8 cellular contexts compared by ENCODE assay signal in the genomic region with DNA sequence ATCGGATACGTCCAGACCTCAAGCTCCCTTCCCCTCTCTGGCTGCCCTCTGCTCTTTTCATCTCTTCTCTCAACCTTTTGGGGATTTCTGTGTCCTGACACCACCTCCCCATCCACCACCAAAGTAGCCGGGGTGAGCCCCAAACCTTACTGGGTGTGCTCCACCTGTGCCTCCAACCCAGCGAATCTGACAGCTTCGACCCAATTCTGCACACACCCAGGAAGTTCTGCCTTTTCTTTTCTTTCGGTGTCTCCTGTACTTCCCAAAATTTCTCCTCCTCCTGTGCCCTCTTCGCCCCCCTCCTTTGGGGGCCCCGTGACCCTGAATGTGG. TPM values are rescaled to one million over a fixed set of nuclear protein-coding genes. Genes with fewer than 3 reads are reported as not detected.
DNase-seq lines count a peak whose midpoint lies in the region; ATAC-seq and TF ChIP-seq lines count a peak whose summit lies in the region.

No MANE protein-coding gene starts in this region.

- CTCF ChIA-PET in activated naive CD4-positive, alpha-beta T cell treated with anti-CD3 and anti-CD28 coated beads for 36 hours (lab: Charles Lee), result interaction anchor here (1.4 to 4.4 kb wide), 2 partner anchors 84 to 88 kb away, joined by 4 to 34 read pairs; partner anchors contain the start of gene TMEM102

- no peaks in the 10 kb centered on the region for H3K27me3 ChIP-seq in lower lobe of right lung (ENCODE audit: low read depth)
- H3K27me3 ChIP-seq in tibial artery, result no peaks in the 10 kb centered on the region

- H3K4me1 ChIP-seq in lower lobe of right lung (peaks cover 57% of the 10 kb centered on the region), tibial artery (peaks cover 0 to 73% (median 41%) of the 10 kb centered on the region in 4 donors)

- H3K4me3 ChIP-seq in lower lobe of right lung (peak overlapping the region; percentile 87), tibial artery (peak overlapping the region; percentile 86 to 91)

- H3K36me3 ChIP-seq in lower lobe of right lung (no peaks in the 10 kb centered on the region), tibial artery (no peaks in the 10 kb centered on the region)

- H3K36me3 Mint-ChIP-seq in activated naive CD4-positive, alpha-beta T cell treated with anti-CD3 and anti-CD28 coated beads for 36 hours (ENCODE audit: low read depth), result peaks cover 16% of the 10 kb centered on the region
- no peaks in the 10 kb centered on the region for H3K36me3 Mint-ChIP-seq in brain

- peak overlapping the region; percentile 62 for H3K4me3 Mint-ChIP-seq in activated naive CD4-positive, alpha-beta T cell treated with anti-CD3 and anti-CD28 coated beads for 36 hours
- peak overlapping the region; percentile 92 to 93 (median 92) for H3K4me3 Mint-ChIP-seq in brain

- no peak for ATAC-seq in lower lobe of right lung

- no peaks in the 10 kb centered on the region for H3K9me3 Mint-ChIP-seq in activated naive CD4-positive, alpha-beta T cell treated with anti-CD3 and anti-CD28 coated beads for 36 hours
- H3K9me3 Mint-ChIP-seq in brain, result peaks cover 0 to 5% (median 0%) of the 10 kb centered on the region in 5 experiments

- H3K27ac ChIP-seq in lower lobe of right lung, result peak overlapping the region; percentile 96
- H3K27ac ChIP-seq in tibial artery, result peak overlapping the region; percentile 99

- TF ChIP-seq CTCF in brain (conservative IDR thresholded peaks at IDR 0.05), result peak in 1 of 2 experiments; percentile 3
- no peak for TF ChIP-seq CTCF in lower lobe of right lung (IDR thresholded peaks at IDR 0.05)
- TF ChIP-seq CTCF in tibial artery (IDR thresholded peaks at IDR 0.05), result no peak

- no peaks in the 10 kb centered on the region for H3K9me3 ChIP-seq in lower lobe of right lung
- H3K9me3 ChIP-seq in tibial artery, result no peaks in the 10 kb centered on the region

- H3K27me3 Mint-ChIP-seq in activated naive CD4-positive, alpha-beta T cell treated with anti-CD3 and anti-CD28 coated beads for 36 hours (ENCODE audit: low read depth), result no peaks in the 10 kb centered on the region
- peaks cover 4% of the 10 kb centered on the region for H3K27me3 Mint-ChIP-seq in brain

- no peak for DNase-seq in activated naive CD4-positive, alpha-beta T cell treated with anti-CD3 and anti-CD28 coated beads for 36 hours
- no peak for DNase-seq in activated naive CD4-positive, alpha-beta T cell treated with anti-CD3 and anti-CD28 coated beads, Interleukin-2, amount 50 U/mL, for 16 hours
- DNase-seq in lower lobe of right lung, result no peak
- DNase-seq in tibial artery, result no peak
- DNase-seq in DMS 273 (lab: John Stamatoyannopoulos, UW; ENCODE audit: unreplicated experiment), result no peak
- DNase-seq in T-helper 9 cell, result no peak
- DNase-seq in NCI-H146 treated with DMSO at 0.1 percent for 48 hours (lab: John Stamatoyannopoulos, UW; ENCODE audit: unreplicated experiment), result no peak

- peaks cover 43% of the 10 kb centered on the region for H3K4me1 Mint-ChIP-seq in activated naive CD4-positive, alpha-beta T cell treated with anti-CD3 and anti-CD28 coated beads for 36 hours (ENCODE audit: low read depth)
- H3K4me1 Mint-ChIP-seq in brain, result peaks cover 66% of the 10 kb centered on the region

- intact Hi-C loops in activated naive CD4-positive, alpha-beta T cell treated with anti-CD3 and anti-CD28 coated beads for 36 hours (cut with micrococcal nuclease), result loop anchor here (5.0 kb wide), 1 partner anchor 50 kb away; the partner anchor contains the start of gene TMEM256
- intact Hi-C loops in lower lobe of right lung (cut with DNase I) (no loop called here), tibial artery (cut with DNase I; ENCODE audit: low total_unique reads) (loop anchor here (1.0 to 5.0 kb wide), 3 partner anchors 85 to 210 kb away; partner anchors contain the start of genes FGF11, SENP3 and TMEM102)

- peak overlapping the region; percentile 51 for H3K27ac Mint-ChIP-seq in activated naive CD4-positive, alpha-beta T cell treated with anti-CD3 and anti-CD28 coated beads for 36 hours
- H3K27ac Mint-ChIP-seq in brain, result peak overlapping the region; percentile 95 to 97 (median 95)

RNA-seq across cellular contexts. Expression of gene KCTD11, which starts 0.6 kb away (rescaled TPM):
- total RNA-seq in activated naive CD4-positive, alpha-beta T cell treated with anti-CD3 and anti-CD28 coated beads for 36 hours, result under 1 TPM; 0.41 to 0.47 TPM
- polyA plus RNA-seq in brain (ENCODE audit: insufficient read depth, low read depth, low replicate concordance), result 4.6 TPM
- 11.0 TPM for total RNA-seq in lower lobe of right lung

RNA-seq across cellular contexts. Expression of gene TMEM95, which starts 2.4 kb away (rescaled TPM):
- total RNA-seq in activated naive CD4-positive, alpha-beta T cell treated with anti-CD3 and anti-CD28 coated beads for 36 hours, result not detected
- polyA plus RNA-seq in brain (ENCODE audit: insufficient read depth, low read depth, low replicate concordance), result not detected
- total RNA-seq in lower lobe of right lung, result not detected

RNA-seq across cellular contexts. Expression of gene ACAP1, which starts 16.2 kb away (rescaled TPM):
- total RNA-seq in activated naive CD4-positive, alpha-beta T cell treated with anti-CD3 and anti-CD28 coated beads for 36 hours, result 100 to 1,000 TPM; 309 to 320 TPM
- polyA plus RNA-seq in brain (ENCODE audit: insufficient read depth, low read depth, low replicate concordance), result 1.7 TPM
- 26.5 TPM for total RNA-seq in lower lobe of right lung

RNA-seq across cellular contexts. Expression of gene NEURL4, which starts 23.4 kb away (rescaled TPM):
- 10 to 100 TPM; 21.9 to 22.5 TPM for total RNA-seq in activated naive CD4-positive, alpha-beta T cell treated with anti-CD3 and anti-CD28 coated beads for 36 hours
- polyA plus RNA-seq in brain (ENCODE audit: insufficient read depth, low read depth, low replicate concordance), result 25.3 TPM
- total RNA-seq in lower lobe of right lung, result 35.2 TPM

RNA-seq across cellular contexts. Expression of gene TNK1, which starts 28.4 kb away (rescaled TPM):
- 1 to 10 TPM; 4.0 to 4.8 TPM for total RNA-seq in activated naive CD4-positive, alpha-beta T cell treated with anti-CD3 and anti-CD28 coated beads for 36 hours
- polyA plus RNA-seq in brain (ENCODE audit: insufficient read depth, low read depth, low replicate concordance), result 0.95 TPM
- 4.1 TPM for total RNA-seq in lower lobe of right lung

Comparison
In these comparisons a context has a peak if more than half of its experiments do, and no peak if none do; other contexts are left out.
1. RNA of gene ACAP1, which starts 16.2 kb away (total RNA-seq): 309 to 320 TPM in activated naive CD4-positive, alpha-beta T cell treated with anti-CD3 and anti-CD28 coated beads for 36 hours; 26.5 TPM in lower lobe of right lung (single experiment); every median in the first group is over 10 times any median in the second.